Comparison of ENCODE assay signal across 12 cellular contexts in the genomic region with DNA sequence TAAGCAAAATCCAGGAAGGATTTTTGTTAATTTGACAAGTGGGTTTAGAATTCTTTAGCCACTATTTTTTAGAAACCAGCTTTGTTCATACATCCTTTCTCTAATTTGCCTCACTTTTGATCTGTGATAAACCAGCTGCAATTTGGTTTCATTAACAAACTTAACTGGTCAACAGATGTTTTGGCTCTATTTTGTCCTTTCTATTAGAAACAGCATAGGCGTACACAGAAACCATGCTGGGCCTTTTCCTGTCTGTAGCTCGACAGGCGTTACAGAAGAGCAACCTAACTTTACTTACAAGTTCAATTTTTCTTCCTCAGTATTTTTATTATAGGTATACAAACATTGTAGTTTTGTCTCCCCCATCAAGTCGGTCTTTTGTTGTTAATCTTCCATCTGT. TPM values are rescaled to one million over a fixed set of nuclear protein-coding genes. Genes with fewer than 3 reads are reported as not detected.
A peak's percentile ranks its signal among the peaks of the same experiment; 100 is the strongest.
DNase-seq lines count a peak whose midpoint lies in the region; ATAC-seq and TF ChIP-seq lines count a peak whose summit lies in the region.
"Had no signal": no experiment of that assay in that cellular context is flagged by ENCODE, and none has a peak within 500 bp of the region (broad histone marks: within the 10 kb centered on the region; RNA-seq: fewer than 3 reads in every experiment).

No MANE protein-coding gene starts in this region.

- H3K4me2 ChIP-seq in DOHH2 (ENCODE audit: low read length): peak overlapping the region; percentile 78

- peaks cover 86% of the 10 kb centered on the region for H3K79me2 ChIP-seq in DOHH2 (ENCODE audit: control insufficient read depth, low read length)

- H3K9me2 ChIP-seq in DOHH2 (replicated peaks; ENCODE audit: control insufficient read depth, low read length): no peaks in the 10 kb centered on the region

- POLR2A ChIA-PET in naive thymus-derived CD4-positive, alpha-beta T cell (lab: Charles Lee): no interaction called here

- peak overlapping the region; percentile 9 to 80 (median 48) for H3K27ac Mint-ChIP-seq in naive thymus-derived CD4-positive, alpha-beta T cell

- no peaks in the 10 kb centered on the region for H3K27me3 Mint-ChIP-seq in naive thymus-derived CD4-positive, alpha-beta T cell
- H3K27me3 Mint-ChIP-seq: dendritic cell treated with granulocyte-macrophage colony-stimulating factor and Interleukin-4, amounts not matched to agents 40 ng/mL and 50 ng/mL, for 4 days had no signal

- peaks cover 49% of the 10 kb centered on the region for H3K4me1 ChIP-seq in DOHH2 (ENCODE audit: control insufficient read depth, low read length)
- peaks cover 8 to 9% of the 10 kb centered on the region in 2 donors for H3K4me1 ChIP-seq in naive thymus-derived CD4-positive, alpha-beta T cell (ENCODE audit: control insufficient read depth in 2 of 2, insufficient read depth in 2 of 2, low read length in 2 of 2)

- peak overlapping the region; percentile 49 for H3K4me3 ChIP-seq in DOHH2 (ENCODE audit: low read length)
- H3K4me3 ChIP-seq in WERI-Rb-1 (ENCODE audit: low read depth, low read length): no peak overlapping the region
- H3K4me3 ChIP-seq in naive thymus-derived CD4-positive, alpha-beta T cell (ENCODE audit: low read length): no peak overlapping the region

- no peak for TF ChIP-seq CTCF in DOHH2 (IDR thresholded peaks at IDR 0.05; ENCODE audit: low read depth, low read length, poor library complexity, severe bottlenecking)
- no peak for TF ChIP-seq CTCF in WERI-Rb-1 (IDR thresholded peaks at IDR 0.05; ENCODE audit: low read depth, low read length)

- peaks cover 15% of the 10 kb centered on the region for H3F3A ChIP-seq in DOHH2 (ENCODE audit: control insufficient read depth, insufficient read depth)

- CTCF ChIA-PET in naive thymus-derived CD4-positive, alpha-beta T cell (lab: Charles Lee): no interaction called here

- H3K27ac ChIP-seq in DOHH2 (ENCODE audit: low read depth, low read length) (peak overlapping the region; percentile 86), WERI-Rb-1 (0 out of 2 replicates have a peak overlapping the region, but pooled peaks have one; percentile 13)
- peak overlapping the region; percentile 58 for H3K27ac ChIP-seq in naive thymus-derived CD4-positive, alpha-beta T cell (ENCODE audit: low read depth, low read length)

- ATAC-seq in GM21737 (IDR thresholded peaks at IDR 0.05; ENCODE audit: unreplicated experiment) (peak; percentile 32), GM18498 (IDR thresholded peaks at IDR 0.05; ENCODE audit: unreplicated experiment) (no peak)
- ATAC-seq in naive thymus-derived CD4-positive, alpha-beta T cell: no peak

- intact Hi-C loops in naive thymus-derived CD4-positive, alpha-beta T cell (cut with micrococcal nuclease): no loop called here

- H3K27me3 ChIP-seq in DOHH2 (ENCODE audit: control insufficient read depth, low read length) (no peaks in the 10 kb centered on the region), WERI-Rb-1 (ENCODE audit: insufficient read depth, low read depth, severe bottlenecking) (no peaks in the 10 kb centered on the region)
- no peaks in the 10 kb centered on the region for H3K27me3 ChIP-seq in naive thymus-derived CD4-positive, alpha-beta T cell (ENCODE audit: control insufficient read depth in 2 of 2, insufficient read depth in 2 of 2, low read length in 2 of 2)

- H4K20me1 ChIP-seq in DOHH2 (ENCODE audit: control insufficient read depth, insufficient read depth, low read depth, low read length): no peaks in the 10 kb centered on the region

- H3K9me3 ChIP-seq in DOHH2 (ENCODE audit: control insufficient read depth, insufficient read depth, low read length) (no peaks in the 10 kb centered on the region), WERI-Rb-1 (ENCODE audit: severe bottlenecking) (no peaks in the 10 kb centered on the region)
- H3K9me3 ChIP-seq in naive thymus-derived CD4-positive, alpha-beta T cell (ENCODE audit: control insufficient read depth in 2 of 3, low read length in 3 of 3): no peaks in the 10 kb centered on the region

- H3K4me1 Mint-ChIP-seq in naive thymus-derived CD4-positive, alpha-beta T cell: peaks cover 21 to 68% (median 56%) of the 10 kb centered on the region in 7 donors

- H3K36me3 Mint-ChIP-seq in naive thymus-derived CD4-positive, alpha-beta T cell: peaks cover 0 to 30% (median 19%) of the 10 kb centered on the region in 5 donors

- H3K36me3 ChIP-seq in DOHH2 (ENCODE audit: control insufficient read depth, low read length): peaks cover 14% of the 10 kb centered on the region
- H3K36me3 ChIP-seq in WERI-Rb-1: no peaks in the 10 kb centered on the region
- H3K36me3 ChIP-seq in naive thymus-derived CD4-positive, alpha-beta T cell (ENCODE audit: control insufficient read depth in 2 of 3, insufficient read depth in 3 of 3, low read length in 3 of 3): no peaks in the 10 kb centered on the region

- H3K9me3 Mint-ChIP-seq in naive thymus-derived CD4-positive, alpha-beta T cell: peaks cover 0 to 9% (median 0%) of the 10 kb centered on the region in 11 donors
- H3K9me3 Mint-ChIP-seq: dendritic cell treated with granulocyte-macrophage colony-stimulating factor and Interleukin-4, amounts not matched to agents 40 ng/mL and 50 ng/mL, for 4 days had no signal

- H3K4me3 Mint-ChIP-seq in naive thymus-derived CD4-positive, alpha-beta T cell: peak overlapping the region in 9 of 10 donors; percentile 19 to 65 (median 59)
- H3K4me3 Mint-ChIP-seq: dendritic cell treated with granulocyte-macrophage colony-stimulating factor and Interleukin-4, amounts not matched to agents 40 ng/mL and 50 ng/mL, for 4 days had no signal

- DNase-seq in WERI-Rb-1: no peak
- no peak for DNase-seq in naive thymus-derived CD4-positive, alpha-beta T cell
- no peak for DNase-seq in mucosa of gallbladder (ENCODE audit: low spot score)
- no peak for DNase-seq in anterior cingulate cortex (lab: John Stamatoyannopoulos, UW)
- DNase-seq in NCI-H748 (lab: John Stamatoyannopoulos, UW; ENCODE audit: unreplicated experiment): no peak
- DNase-seq: DMS53, NCI-H1930, SIG-M5 had no signal

RNA-seq across cellular contexts. Expression of a gene that starts 28.2 kb away (rescaled TPM):
- total RNA-seq in naive thymus-derived CD4-positive, alpha-beta T cell: 10 to 100 TPM; 33.2 to 80.5 (median 68.5) TPM
- 10 to 100 TPM; 33.7 to 35.0 TPM for polyA plus RNA-seq in naive thymus-derived CD4-positive, alpha-beta T cell
- total RNA-seq in mucosa of gallbladder: 33.0 TPM

Comparison
In these comparisons a context has a peak if more than half of its experiments do, and no peak if none do; other contexts are left out.
1. H3K27ac ChIP-seq: peak in every context shown above with its lines; median percentile 86 in DOHH2; 58 in naive thymus-derived CD4-positive, alpha-beta T cell; 13 in WERI-Rb-1.